Comparison of ENCODE assay signal across 8 cellular contexts in the genomic region with DNA sequence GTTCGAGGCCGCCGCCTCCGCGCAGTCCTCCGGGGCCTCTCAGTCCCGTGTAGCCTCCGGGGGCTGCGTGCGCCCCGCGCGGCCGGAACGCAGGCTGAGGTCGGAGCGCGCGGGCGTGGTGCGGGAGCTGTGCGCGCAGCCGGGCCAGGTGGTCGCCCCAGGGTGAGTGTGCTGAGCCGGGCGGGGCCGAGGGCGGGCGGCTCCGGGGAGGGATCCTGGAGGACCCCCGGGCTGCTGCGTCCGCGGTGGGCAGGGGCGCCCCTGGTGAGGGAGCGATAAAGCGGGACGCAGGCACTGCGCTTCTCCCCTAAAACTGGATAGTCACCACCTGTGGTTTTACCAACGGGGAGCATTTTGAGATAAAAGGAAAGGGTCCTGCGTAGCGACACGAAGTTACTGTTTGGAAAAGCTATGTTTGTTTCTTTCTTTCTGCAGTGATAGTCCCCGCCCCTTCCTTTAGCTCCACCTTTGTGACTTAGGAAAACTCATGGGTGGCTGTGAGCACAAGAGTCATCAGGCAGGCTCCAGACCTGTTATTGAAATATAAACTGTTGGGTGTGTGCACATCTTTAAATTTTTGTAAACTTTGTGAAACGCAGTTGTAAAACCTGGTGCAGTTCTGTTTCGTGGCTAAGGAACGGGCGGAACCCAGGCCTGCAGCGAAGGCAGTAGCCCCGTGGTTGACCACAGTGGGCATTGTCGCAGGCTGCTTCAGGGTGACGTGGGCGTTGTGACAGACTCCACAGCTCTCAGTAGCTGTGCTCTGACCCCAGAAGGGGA. TPM values are rescaled to one million over a fixed set of nuclear protein-coding genes. Genes with fewer than 3 reads are reported as not detected.
DNase-seq lines count a peak whose midpoint lies in the region; ATAC-seq and TF ChIP-seq lines count a peak whose summit lies in the region.

No MANE protein-coding gene starts in this region.

- peaks cover 4% of the 10 kb centered on the region for H3K9me3 Mint-ChIP-seq in activated CD4-positive, alpha-beta memory T cell treated with anti-CD3 and anti-CD28 coated beads, Interleukin-2, amount 10 ng/mL, durations not matched to agents 7 days and 5 days

- POLR2A ChIA-PET in activated CD4-positive, alpha-beta memory T cell treated with anti-CD3 and anti-CD28 coated beads, Interleukin-2, amount 10 ng/mL, durations not matched to agents 7 days and 5 days (lab: Charles Lee), result interaction anchor here (0.6 to 3.5 kb wide), 10 partner anchors 8 to 429 kb away, joined by 3 to 16 read pairs (median 4); a partner anchor contains a TSS

- H3K9me3 ChIP-seq in DND-41 (ENCODE audit: insufficient read depth, low read length, severe bottlenecking), result peaks cover 9% of the 10 kb centered on the region
- H3K9me3 ChIP-seq in MM.1S (replicated peaks; ENCODE audit: insufficient read depth, low read length), result no peaks in the 10 kb centered on the region
- H3K9me3 ChIP-seq in neural cell (ENCODE audit: low read length), result peaks cover 3% of the 10 kb centered on the region

- DNase-seq in DND-41 (peak; percentile 58), H4 (ENCODE audit: low spot score) (peak; percentile 42), MM.1S (peak; percentile 27), epithelial cell of proximal tubule (ENCODE audit: low read depth) (no peak)
- peak; percentile 55 for DNase-seq in activated CD4-positive, alpha-beta memory T cell treated with anti-CD3 and anti-CD28 coated beads, Interleukin-2, amount 10 ng/mL, durations not matched to agents 7 days and 5 days

- H3K9me2 ChIP-seq in MM.1S (replicated peaks; ENCODE audit: insufficient read depth, low read length), result no peaks in the 10 kb centered on the region
- no peaks in the 10 kb centered on the region for H3K9me2 ChIP-seq in neural cell (ENCODE audit: insufficient read depth, low read length)

- H3K79me2 ChIP-seq in DND-41 (ENCODE audit: insufficient read depth, low read length) (peaks cover 65% of the 10 kb centered on the region), MM.1S (ENCODE audit: low read length) (peaks cover 53% of the 10 kb centered on the region), neural cell (replicated peaks; ENCODE audit: insufficient read depth, low read length) (peaks cover 39% of the 10 kb centered on the region)

- peaks cover 54% of the 10 kb centered on the region for H3K36me3 Mint-ChIP-seq in activated CD4-positive, alpha-beta memory T cell treated with anti-CD3 and anti-CD28 coated beads, Interleukin-2, amount 10 ng/mL, durations not matched to agents 7 days and 5 days (ENCODE audit: low read depth)

- peaks cover 63% of the 10 kb centered on the region for H3K4me1 Mint-ChIP-seq in activated CD4-positive, alpha-beta memory T cell treated with anti-CD3 and anti-CD28 coated beads, Interleukin-2, amount 10 ng/mL, durations not matched to agents 7 days and 5 days

- peaks cover 53% of the 10 kb centered on the region for H4K20me1 ChIP-seq in DND-41 (ENCODE audit: insufficient read depth, low read length)
- no peaks in the 10 kb centered on the region for H4K20me1 ChIP-seq in MM.1S (ENCODE audit: insufficient read depth, low read length)
- H4K20me1 ChIP-seq in neural cell (ENCODE audit: insufficient read depth), result no peaks in the 10 kb centered on the region

- no peaks in the 10 kb centered on the region for H3F3A ChIP-seq in MM.1S (ENCODE audit: insufficient read depth, low read length)
- H3F3A ChIP-seq in neural cell (ENCODE audit: insufficient read depth, low read length, poor library complexity, severe bottlenecking), result no peaks in the 10 kb centered on the region

- TF ChIP-seq RAD21 in neural cell (conservative IDR thresholded peaks at IDR 0.05), result no peak

- H3K27ac Mint-ChIP-seq in activated CD4-positive, alpha-beta memory T cell treated with anti-CD3 and anti-CD28 coated beads, Interleukin-2, amount 10 ng/mL, durations not matched to agents 7 days and 5 days, result peak overlapping the region; percentile 89

- H3K4me2 ChIP-seq in DND-41 (ENCODE audit: insufficient read depth, low read length) (peak overlapping the region; percentile 87), MM.1S (ENCODE audit: low read depth, low read length) (peak overlapping the region; percentile 68), neural cell (ENCODE audit: low read length) (peak overlapping the region; percentile 80)

- no peak for TF ChIP-seq EP300 in neural cell (conservative IDR thresholded peaks at IDR 0.05; ENCODE audit: poor library complexity, severe bottlenecking)

- peak overlapping the region; percentile 99 for H3K27ac ChIP-seq in DND-41 (ENCODE audit: low read length)
- H3K27ac ChIP-seq in MM.1S (ENCODE audit: low read length), result no peak overlapping the region
- H3K27ac ChIP-seq in neural cell (ENCODE audit: low read length), result no peak overlapping the region

- H3K9ac ChIP-seq in DND-41 (ENCODE audit: low read depth, low read length), result peak overlapping the region; percentile 89
- H3K9ac ChIP-seq in MM.1S (ENCODE audit: low read length), result peak overlapping the region; percentile 49; the same call in 1 of the 2 replicates
- H3K9ac ChIP-seq in neural cell (ENCODE audit: low read length), result peak overlapping the region; percentile 90

- H3K36me3 ChIP-seq in DND-41 (ENCODE audit: insufficient read depth, low read length) (peaks cover 44% of the 10 kb centered on the region), MM.1S (replicated peaks; ENCODE audit: insufficient read depth, low read length) (0 out of 2 replicates have a peak, but pooled peaks cover 5% of the 10 kb centered on the region), neural cell (ENCODE audit: insufficient read depth, low read length) (no peaks in the 10 kb centered on the region)

- H3K27me3 Mint-ChIP-seq in activated CD4-positive, alpha-beta memory T cell treated with anti-CD3 and anti-CD28 coated beads, Interleukin-2, amount 10 ng/mL, durations not matched to agents 7 days and 5 days, result no peaks in the 10 kb centered on the region

- peaks cover 64% of the 10 kb centered on the region for H3K4me1 ChIP-seq in DND-41 (ENCODE audit: insufficient read depth, low read length)
- peaks cover 15% of the 10 kb centered on the region; the same call in 1 of the 2 replicates for H3K4me1 ChIP-seq in MM.1S (ENCODE audit: low read length)

- H2AFZ ChIP-seq in DND-41 (ENCODE audit: low read depth, low read length) (peak overlapping the region; percentile 52; the same call in 1 of the 2 replicates), MM.1S (ENCODE audit: low read length) (no peak overlapping the region), neural cell (ENCODE audit: low read depth, low read length) (no peak overlapping the region)

- H3K27me3 ChIP-seq in DND-41 (ENCODE audit: insufficient read depth, low read length, poor library complexity) (no peaks in the 10 kb centered on the region), MM.1S (replicated peaks; ENCODE audit: insufficient read depth, low read length) (no peaks in the 10 kb centered on the region), neural cell (ENCODE audit: insufficient read depth, low read depth, low read length) (no peaks in the 10 kb centered on the region)

- peak overlapping the region; percentile 82 for H3K4me3 Mint-ChIP-seq in activated CD4-positive, alpha-beta memory T cell treated with anti-CD3 and anti-CD28 coated beads, Interleukin-2, amount 10 ng/mL, durations not matched to agents 7 days and 5 days

- H3K4me3 ChIP-seq in DND-41 (ENCODE audit: low read depth in 1 of 2, low read length in 2 of 2) (peak overlapping the region; percentile 54 to 94; a peak in 3 of 4 replicates), MM.1S (ENCODE audit: low read length) (peak overlapping the region; percentile 89), epithelial cell of proximal tubule (ENCODE audit: low read depth, low read length) (peak overlapping the region; percentile 94), neural cell (ENCODE audit: low read length) (peak overlapping the region; percentile 97)

- ATAC-seq in DND-41 (ENCODE audit: insufficient read depth, low read depth), result no peak
- ATAC-seq in GM21528 (IDR thresholded peaks at IDR 0.05; ENCODE audit: low FRiP score, unreplicated experiment), result no peak
- ATAC-seq in activated CD4-positive, CD25-positive, alpha-beta regulatory T cell treated with anti-CD3 and anti-CD28 coated beads, Interleukin-2, amount 50 U/mL, for 24 hours, result no peak

- CTCF ChIA-PET in activated CD4-positive, alpha-beta memory T cell treated with anti-CD3 and anti-CD28 coated beads, Interleukin-2, amount 10 ng/mL, durations not matched to agents 7 days and 5 days (lab: Charles Lee), result interaction anchor here (0.7 kb wide), 1 partner anchor 355 kb away, joined by 3 read pairs; no protein-coding TSS in a partner anchor

- TF ChIP-seq CTCF in DND-41 (IDR thresholded peaks at IDR 0.05; ENCODE audit: borderline replicate concordance, extremely low read depth, low read length, poor library complexity, severe bottlenecking), result no peak
- no peak for TF ChIP-seq CTCF in MM.1S (IDR thresholded peaks at IDR 0.05; ENCODE audit: low read length)
- no peak for TF ChIP-seq CTCF in epithelial cell of proximal tubule (conservative IDR thresholded peaks at IDR 0.05; ENCODE audit: low read depth, low read length)
- TF ChIP-seq CTCF in neural cell (IDR thresholded peaks at IDR 0.05; ENCODE audit: poor library complexity, severe bottlenecking), result no peak

TF ChIP-seq in neural cell, 6 proteins besides CTCF, POLR2A, EP300 and RAD21 (continues in another document):
- no peak for TF ChIP-seq EZH2 (IDR thresholded peaks at IDR 0.05; ENCODE audit: borderline replicate concordance, insufficient read depth, low read length, poor library complexity, severe bottlenecking)
- TF ChIP-seq TAF1 (IDR thresholded peaks at IDR 0.05; ENCODE audit: low read depth), result no peak
- TF ChIP-seq MXI1 (conservative IDR thresholded peaks at IDR 0.05; ENCODE audit: poor library complexity, severe bottlenecking), result no peak
- no peak for TF ChIP-seq POLR2AphosphoS5 (IDR thresholded peaks at IDR 0.05)

RNA-seq across cellular contexts. Expression of a gene that starts 0.7 kb away (rescaled TPM):
- total RNA-seq in H4 (2014; rRNA removed; shearing (Covaris generic)), result 10.3 and 14.7 TPM in 2 replicates
- total RNA-seq in activated CD4-positive, alpha-beta memory T cell treated with anti-CD3 and anti-CD28 coated beads, Interleukin-2, amount 10 ng/mL, durations not matched to agents 7 days and 5 days, result 10 to 100 TPM; 34.8 to 38.0 TPM
- 13.9 and 20.4 TPM in 2 replicates for total RNA-seq in epithelial cell of proximal tubule
- polyA plus RNA-seq in neural cell, result 20.7 and 22.3 TPM in 2 replicates
- 28.2 and 34.1 TPM in 2 replicates for polyA minus RNA-seq in neural cell
